Comparison of ENCODE assay signal across 9 cellular contexts in genomic region chr2:43136862-43137261, GRCh38.
DNase-seq lines count a peak whose midpoint lies in the region; ATAC-seq and TF ChIP-seq lines count a peak whose summit lies in the region.
"Had no signal": no experiment of that assay in that cellular context is flagged by ENCODE, and none has a peak within 500 bp of the region (broad histone marks: within the 10 kb centered on the region; RNA-seq: fewer than 3 reads in every experiment).

No MANE protein-coding gene starts in this region.

- H3K36me3 Mint-ChIP-seq in activated T-helper 1 cell treated with anti-CD3 and anti-CD28 coated beads, Interleukin-12 subunit alpha, Interleukin-12 subunit beta, Interleukin-2, Interleukin-4 antibody, amounts not matched to agents 30 ng/mL and 10 ng/mL and 1 ng/mL, durations not matched to agents 14 hours and 24 hours and 36 hours (ENCODE audit: low read depth): peaks cover 8% of the 10 kb centered on the region
- H3K36me3 Mint-ChIP-seq in naive B cell: no peaks in the 10 kb centered on the region

- BruUV-seq in mammary epithelial cell (replicated peaks; lab: Mats Ljungman, UMichigan): no TSS peak

- H3K4me3 Mint-ChIP-seq in activated T-helper 1 cell treated with anti-CD3 and anti-CD28 coated beads, Interleukin-12 subunit alpha, Interleukin-12 subunit beta, Interleukin-2, Interleukin-4 antibody, amounts not matched to agents 30 ng/mL and 10 ng/mL and 1 ng/mL, durations not matched to agents 14 hours and 24 hours and 36 hours: peak overlapping the region; percentile 51
- H3K4me3 Mint-ChIP-seq in naive B cell: peak overlapping the region in 7 of 8 donors; percentile 4 to 84 (median 70)

- peaks cover 8% of the 10 kb centered on the region for H3K4me1 ChIP-seq in mammary epithelial cell (ENCODE audit: insufficient read depth, low read length)

- no peaks in the 10 kb centered on the region for H3K27me3 Mint-ChIP-seq in activated T-helper 1 cell treated with anti-CD3 and anti-CD28 coated beads, Interleukin-12 subunit alpha, Interleukin-12 subunit beta, Interleukin-2, Interleukin-4 antibody, amounts not matched to agents 30 ng/mL and 10 ng/mL and 1 ng/mL, durations not matched to agents 14 hours and 24 hours and 36 hours (ENCODE audit: insufficient read depth)
- H3K27me3 Mint-ChIP-seq in naive B cell: no peaks in the 10 kb centered on the region

- H3K4me3 ChIP-seq in SU-DHL-6 (ENCODE audit: insufficient read depth, low read length, poor library complexity, severe bottlenecking): no peak overlapping the region
- H3K4me3 ChIP-seq in mammary epithelial cell (replicated peaks in 1 of 3; ENCODE audit: insufficient read depth in 1 of 3, low read depth in 2 of 3, low read length in 3 of 3): no peak overlapping the region

- peaks cover 76% of the 10 kb centered on the region for H3K4me1 Mint-ChIP-seq in activated T-helper 1 cell treated with anti-CD3 and anti-CD28 coated beads, Interleukin-12 subunit alpha, Interleukin-12 subunit beta, Interleukin-2, Interleukin-4 antibody, amounts not matched to agents 30 ng/mL and 10 ng/mL and 1 ng/mL, durations not matched to agents 14 hours and 24 hours and 36 hours (ENCODE audit: low read depth)
- peaks cover 70 to 86% (median 83%) of the 10 kb centered on the region in 3 donors for H3K4me1 Mint-ChIP-seq in naive B cell

- H3K27ac ChIP-seq in SU-DHL-6 (ENCODE audit: low read depth, low read length) (peak overlapping the region; percentile 95), mammary epithelial cell (ENCODE audit: insufficient read depth, low read depth, low read length) (no peak overlapping the region)
- H3K27ac ChIP-seq: brain microvascular endothelial cell had no signal

- H2AFZ ChIP-seq in SU-DHL-6 (ENCODE audit: low read depth, low read length, severe bottlenecking): no peak overlapping the region
- H2AFZ ChIP-seq in mammary epithelial cell (ENCODE audit: low read depth, low read length): no peak overlapping the region

- peak overlapping the region; percentile 94 for H3K27ac Mint-ChIP-seq in activated T-helper 1 cell treated with anti-CD3 and anti-CD28 coated beads, Interleukin-12 subunit alpha, Interleukin-12 subunit beta, Interleukin-2, Interleukin-4 antibody, amounts not matched to agents 30 ng/mL and 10 ng/mL and 1 ng/mL, durations not matched to agents 14 hours and 24 hours and 36 hours
- peak overlapping the region; percentile 58 to 100 (median 98) for H3K27ac Mint-ChIP-seq in naive B cell

- ATAC-seq in naive B cell (ENCODE audit: low read depth in 2 of 2) (peak; percentile 32 to 36), GM21786 (IDR thresholded peaks at IDR 0.05; ENCODE audit: unreplicated experiment) (no peak), GM19035 (IDR thresholded peaks at IDR 0.05; ENCODE audit: unreplicated experiment) (no peak)

- peak overlapping the region; percentile 57 for H3K4me2 ChIP-seq in SU-DHL-6 (ENCODE audit: low read depth, low read length, poor library complexity, severe bottlenecking)
- no peak overlapping the region for H3K4me2 ChIP-seq in mammary epithelial cell (ENCODE audit: insufficient read depth, low read depth, low read length)

- H3K79me2 ChIP-seq in SU-DHL-6 (ENCODE audit: insufficient read depth, low read length): no peaks in the 10 kb centered on the region
- no peaks in the 10 kb centered on the region for H3K79me2 ChIP-seq in mammary epithelial cell (ENCODE audit: insufficient read depth, low read length)

- no peaks in the 10 kb centered on the region for H3K27me3 ChIP-seq in SU-DHL-6 (ENCODE audit: low read length)
- no peaks in the 10 kb centered on the region for H3K27me3 ChIP-seq in mammary epithelial cell (ENCODE audit: insufficient read depth, low read length)
- H3K27me3 ChIP-seq: brain microvascular endothelial cell had no signal

- dilution Hi-C loops in mammary epithelial cell (cut with HindIII; ENCODE audit: low sequenced_read_pairs): no loop called here

- peak; percentile 76 for DNase-seq in activated T-helper 1 cell treated with anti-CD3 and anti-CD28 coated beads, Interleukin-12 subunit alpha, Interleukin-12 subunit beta, Interleukin-2, Interleukin-4 antibody, amounts not matched to agents 30 ng/mL and 10 ng/mL and 1 ng/mL, durations not matched to agents 14 hours and 24 hours and 36 hours (ENCODE audit: low spot score)
- DNase-seq in naive B cell (peak; percentile 70), SHP77 treated with DMSO at 0.1 percent for 48 hours (lab: John Stamatoyannopoulos, UW) (no peak), mammary epithelial cell (no peak)
- peak; percentile 72 to 96 (median 86) for DNase-seq in stimulated activated naive CD4-positive, alpha-beta T cell (lab: John Stamatoyannopoulos, UW)
- DNase-seq: brain microvascular endothelial cell had no signal

- no peaks in the 10 kb centered on the region for H3K9me3 Mint-ChIP-seq in activated T-helper 1 cell treated with anti-CD3 and anti-CD28 coated beads, Interleukin-12 subunit alpha, Interleukin-12 subunit beta, Interleukin-2, Interleukin-4 antibody, amounts not matched to agents 30 ng/mL and 10 ng/mL and 1 ng/mL, durations not matched to agents 14 hours and 24 hours and 36 hours
- H3K9me3 Mint-ChIP-seq in naive B cell: no peaks in the 10 kb centered on the region

- CTCF ChIA-PET in mammary epithelial cell (lab: Charles Lee; ENCODE audit: low non-redundant PET): interaction anchor here (0.5 kb wide), 1 partner anchor 11 kb away, joined by 15 read pairs; no protein-coding TSS in a partner anchor

- no peaks in the 10 kb centered on the region for H4K20me1 ChIP-seq in SU-DHL-6 (ENCODE audit: low read depth, low read length)
- no peaks in the 10 kb centered on the region for H4K20me1 ChIP-seq in mammary epithelial cell (ENCODE audit: insufficient read depth, low read length)

- H3K36me3 ChIP-seq in SU-DHL-6 (ENCODE audit: low read length) (no peaks in the 10 kb centered on the region), mammary epithelial cell (ENCODE audit: insufficient read depth, low read length) (no peaks in the 10 kb centered on the region)
- H3K36me3 ChIP-seq: brain microvascular endothelial cell had no signal

- peaks cover 62% of the 10 kb centered on the region for H3F3A ChIP-seq in SU-DHL-6 (ENCODE audit: insufficient read depth)

- TF ChIP-seq CTCF in SU-DHL-6 (IDR thresholded peaks at IDR 0.05; ENCODE audit: insufficient read depth, low read length, poor library complexity, severe bottlenecking): no peak
- TF ChIP-seq CTCF in mammary epithelial cell (conservative IDR thresholded peaks at IDR 0.05 in 1 of 2, IDR thresholded peaks at IDR 0.05 in 1 of 2; ENCODE audit: extremely low read depth in 1 of 2, insufficient read depth in 1 of 2, low read depth in 1 of 2, low read length in 2 of 2): no peak

- H3K9me3 ChIP-seq in SU-DHL-6 (ENCODE audit: insufficient read depth, low read length) (no peaks in the 10 kb centered on the region), mammary epithelial cell (replicated peaks; ENCODE audit: insufficient read depth, low read length) (no peaks in the 10 kb centered on the region)

- H3K9me2 ChIP-seq in SU-DHL-6 (replicated peaks; ENCODE audit: insufficient read depth, low read length): no peaks in the 10 kb centered on the region

- H3K9ac ChIP-seq in SU-DHL-6 (ENCODE audit: low read length): peak overlapping the region; percentile 60
- H3K9ac ChIP-seq in mammary epithelial cell (ENCODE audit: insufficient read depth, low read length): no peak overlapping the region

- in situ Hi-C loops in mammary epithelial cell (cut with MboI; ENCODE audit: low sequenced_read_pairs in 2 of 2): no loop called here

- intact Hi-C loops in activated T-helper 1 cell treated with anti-CD3 and anti-CD28 coated beads, Interleukin-12 subunit alpha, Interleukin-12 subunit beta, Interleukin-2, Interleukin-4 antibody, amounts not matched to agents 30 ng/mL and 10 ng/mL and 1 ng/mL, durations not matched to agents 14 hours and 24 hours and 36 hours (cut with micrococcal nuclease): loop anchor here (1.0 to 10.0 kb wide), 5 partner anchors 12 to 1032 kb away; no protein-coding TSS in a partner anchor
- intact Hi-C loops in mammary epithelial cell (cut with micrococcal nuclease): loop anchor here (10.0 kb wide), 1 partner anchor 282 kb away; no protein-coding TSS in a partner anchor

- WGBS in mammary epithelial cell (ENCODE audit: low coverage, missing lambda C conversion rate): 90% methylated on average over 9 of the region's 10 CpGs

Comparison
In these comparisons a context has a peak if more than half of its experiments do, and no peak if none do; other contexts are left out.
1. DNase-seq: peak in activated T-helper 1 cell treated with anti-CD3 and anti-CD28 coated beads, Interleukin-12 subunit alpha, Interleukin-12 subunit beta, Interleukin-2, Interleukin-4 antibody, amounts not matched to agents 30 ng/mL and 10 ng/mL and 1 ng/mL, durations not matched to agents 14 hours and 24 hours and 36 hours (single experiment), naive B cell (single experiment) and stimulated activated naive CD4-positive, alpha-beta T cell (6 of 6); none in SHP77 treated with DMSO at 0.1 percent for 48 hours (single experiment) and mammary epithelial cell (single experiment).
2. ATAC-seq: peak in naive B cell (2 of 2); none in GM21786 (single experiment) and GM19035 (single experiment).